In the genomic region with DNA sequence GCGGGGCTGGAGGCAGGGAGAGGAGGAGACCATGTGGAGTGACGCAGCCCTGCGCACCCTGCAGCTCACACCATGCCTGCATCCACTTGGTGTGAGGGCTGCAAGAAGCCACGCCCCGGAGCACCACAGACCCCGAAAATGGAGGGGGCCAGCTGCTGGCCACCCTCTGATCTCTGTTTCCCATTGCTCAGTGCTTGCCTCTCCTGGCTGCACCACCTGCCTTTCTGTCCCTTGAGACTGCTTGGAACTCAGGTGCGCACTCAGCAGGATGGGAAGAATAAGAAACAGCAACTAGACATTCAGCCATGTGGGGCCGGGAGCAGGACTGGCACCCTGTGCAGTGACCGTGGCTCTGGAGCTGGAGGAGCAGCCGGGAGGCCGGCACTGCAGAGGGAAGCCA, we compare ENCODE assay signal across 21 cellular contexts.
A peak's percentile ranks its signal among the peaks of the same experiment; 100 is the strongest.
DNase-seq lines count a peak whose midpoint lies in the region; ATAC-seq, FAIRE-seq and TF ChIP-seq lines count a peak whose summit lies in the region.
"Had no signal": no experiment of that assay in that cellular context is flagged by ENCODE, and none has a peak within 500 bp of the region (broad histone marks: within the 10 kb centered on the region; RNA-seq: fewer than 3 reads in every experiment).

No MANE protein-coding gene starts in this region.

- no peaks in the 10 kb centered on the region; the same call in 2 of the 3 replicates for H3K9me3 Mint-ChIP-seq in GM23338

- no peaks in the 10 kb centered on the region for H3K79me2 ChIP-seq in GM23338 (replicated peaks; ENCODE audit: insufficient read depth)

- H3K36me3 ChIP-seq in GM23338 (ENCODE audit: insufficient read depth) (no peaks in the 10 kb centered on the region), neuronal stem cell (replicated peaks in 1 of 2; ENCODE audit: control insufficient read depth in 2 of 2, insufficient read depth in 2 of 2, low read length in 2 of 2) (no peaks in the 10 kb centered on the region)
- H3K36me3 ChIP-seq: BLaER1, SJSA1 had no signal

- H3K23ac ChIP-seq in neuronal stem cell (ENCODE audit: low read depth, low read length, poor library complexity) = no peak overlapping the region

- no peak overlapping the region for H3K4me3 ChIP-seq in GM23338
- no peak overlapping the region for H3K4me3 ChIP-seq in neuronal stem cell (ENCODE audit: low read length in 2 of 2)
- H3K4me3 ChIP-seq: BLaER1, K562, SJSA1 had no signal

- no peak overlapping the region for H2BK15ac ChIP-seq in neuronal stem cell (ENCODE audit: low read length)

- H3K9ac ChIP-seq in neuronal stem cell (ENCODE audit: low read depth, low read length, poor library complexity) = no peak overlapping the region
- H3K9ac ChIP-seq: BLaER1 had no signal

- H3K9me3 ChIP-seq in neuronal stem cell (replicated peaks in 1 of 2; ENCODE audit: control insufficient read depth in 2 of 2, insufficient read depth in 1 of 2, low read depth in 1 of 2, low read length in 2 of 2) = peaks cover 2 to 3% of the 10 kb centered on the region in 2 donors
- H3K9me3 ChIP-seq: SJSA1 had no signal

- H2BK12ac ChIP-seq in neuronal stem cell (ENCODE audit: low read length) = no peak overlapping the region

- H3K27ac ChIP-seq in GM23338 (ENCODE audit: low read depth) = no peak overlapping the region
- H3K27ac ChIP-seq in neuronal stem cell (replicated peaks; ENCODE audit: low read length) = no peak overlapping the region
- H3K27ac ChIP-seq: BLaER1, SJSA1 had no signal

- H3K27me3 Mint-ChIP-seq in GM23338 (ENCODE audit: insufficient read depth, low read depth, poor library complexity) = peaks cover 5% of the 10 kb centered on the region

- H3K4me3 Mint-ChIP-seq in GM23338 = no peak overlapping the region
- H3K4me3 Mint-ChIP-seq: CD4-positive, CD25-positive, alpha-beta regulatory T cell had no signal

- H3F3A ChIP-seq in GM23338 (replicated peaks; ENCODE audit: low read depth) = no peaks in the 10 kb centered on the region

- H3K4ac ChIP-seq in neuronal stem cell (ENCODE audit: low read length) = no peak overlapping the region

- no peaks in the 10 kb centered on the region; the same call in 1 of the 2 replicates for H4K20me1 ChIP-seq in GM23338 (replicated peaks; ENCODE audit: insufficient read depth)
- H4K20me1 ChIP-seq: BLaER1 had no signal

- no peaks in the 10 kb centered on the region for H3K9me2 ChIP-seq in GM23338 (ENCODE audit: insufficient read depth)

- H3K79me1 ChIP-seq in neuronal stem cell (ENCODE audit: low read depth, low read length) = no peaks in the 10 kb centered on the region

- FAIRE-seq in H54 (lab: Jason Lieb, UNC) = no peak
- FAIRE-seq: HTR-8/SVneo, K562 had no signal

- H3K36me3 Mint-ChIP-seq in GM23338 (ENCODE audit: low read depth) = no peaks in the 10 kb centered on the region; the same call in 2 of the 3 replicates
- H3K36me3 Mint-ChIP-seq: CD4-positive, CD25-positive, alpha-beta regulatory T cell had no signal

- no peak overlapping the region for H3K27ac Mint-ChIP-seq in GM23338
- H3K27ac Mint-ChIP-seq: CD4-positive, CD25-positive, alpha-beta regulatory T cell had no signal

- no peak overlapping the region for H4K91ac ChIP-seq in neuronal stem cell (ENCODE audit: low read depth, low read length, poor library complexity)

- H3K27me3 ChIP-seq in GM23338 (ENCODE audit: insufficient read depth) = no peaks in the 10 kb centered on the region
- H3K27me3 ChIP-seq in neuronal stem cell (ENCODE audit: control insufficient read depth in 3 of 3, insufficient read depth in 3 of 3, low read depth in 1 of 3, low read length in 3 of 3) = peaks cover 0 to 5% (median 0%) of the 10 kb centered on the region in 3 experiments
- H3K27me3 ChIP-seq: BLaER1 had no signal

- TF ChIP-seq CTCF in GM23338 (conservative IDR thresholded peaks at IDR 0.05; ENCODE audit: low read depth in 2 of 2) = no peak

- WGBS in neuronal stem cell (ENCODE audit: extremely low coverage in 2 of 2, insufficient read length in 2 of 2, insufficient replicate concordance in 1 of 2), 2 donors = no CpG with 5 or more reads among the region's 11 CpGs

- ATAC-seq in GM23338 = peak; percentile 34; the same call in 2 of the 3 replicates
- no peak for ATAC-seq in HG02798 (IDR thresholded peaks at IDR 0.05; ENCODE audit: poor library complexity, unreplicated experiment)
- no peak for ATAC-seq in GM21381 (IDR thresholded peaks at IDR 0.05; ENCODE audit: unreplicated experiment)
- ATAC-seq: K562 had no signal

- H2AK5ac ChIP-seq in neuronal stem cell (ENCODE audit: low read depth, low read length) = no peak overlapping the region

- H3K14ac ChIP-seq in neuronal stem cell (ENCODE audit: low read length) = no peak overlapping the region

- no peak for TF ChIP-seq POLR2A in H54 (IDR thresholded peaks at IDR 0.05; ENCODE audit: low read depth, low read length)

- H2BK5ac ChIP-seq in neuronal stem cell (ENCODE audit: low read length) = no peak overlapping the region

- no peak overlapping the region for H3K4me2 ChIP-seq in GM23338
- no peak overlapping the region for H3K4me2 ChIP-seq in neuronal stem cell (ENCODE audit: insufficient read depth, low read length, poor library complexity, severe bottlenecking)
- H3K4me2 ChIP-seq: BLaER1 had no signal

- H3K4me1 ChIP-seq in GM23338 (ENCODE audit: insufficient read depth) (peaks cover 21% of the 10 kb centered on the region), neuronal stem cell (ENCODE audit: control insufficient read depth in 2 of 2, insufficient read depth in 1 of 2, low read depth in 1 of 2, low read length in 2 of 2) (peaks cover 8 to 14% of the 10 kb centered on the region in 2 donors)
- H3K4me1 ChIP-seq: SJSA1 had no signal

- no peak overlapping the region for H4K8ac ChIP-seq in neuronal stem cell (ENCODE audit: low read depth, low read length)

- H3K18ac ChIP-seq in neuronal stem cell (ENCODE audit: low read length) = peak overlapping the region; percentile 38

- H3K4me1 Mint-ChIP-seq in GM23338 = peaks cover 22% of the 10 kb centered on the region
- H3K4me1 Mint-ChIP-seq: CD4-positive, CD25-positive, alpha-beta regulatory T cell had no signal

- peak overlapping the region; percentile 88 for H2AFZ ChIP-seq in GM23338
- H2AFZ ChIP-seq in neuronal stem cell (ENCODE audit: low read length) = no peak overlapping the region

- H2BK120ac ChIP-seq in neuronal stem cell (ENCODE audit: low read depth, low read length) = no peak overlapping the region

- DNase-seq in GM23338 (ENCODE audit: low spot score) = no peak
- peak; percentile 41 to 43 for DNase-seq in NCI-H187 (lab: John Stamatoyannopoulos, UW)
- peak; percentile 64 for DNase-seq in NCI-H2171 treated with DMSO at 0.1 percent for 48 hours (lab: John Stamatoyannopoulos, UW)
- DNase-seq in neuronal stem cell (ENCODE audit: low spot score) = no peak
- DNase-seq in NCI-H1930 (lab: John Stamatoyannopoulos, UW) = no peak
- no peak for DNase-seq in H54 (ENCODE audit: insufficient read length, low spot score)
- DNase-seq: CD4-positive, CD25-positive, alpha-beta regulatory T cell; DMS153; Kasumi-1; NCI-H1105; NCI-H1694 treated with DMSO at 0.1 percent for 48 hours; NCI-H446; NCI-H526; Right ventricle myocardium superior; RPMI8226 had no signal

TF ChIP-seq in GM23338, 12 proteins besides CTCF, POLR2A, EP300 and RAD21:
- TF ChIP-seq EZH2 (IDR thresholded peaks at IDR 0.05; ENCODE audit: low read depth, unreplicated experiment) (no peak), NANOG (IDR thresholded peaks at IDR 0.05; ENCODE audit: borderline replicate concordance) (no peak), ZNF331 (CRISPR knock-in tag; IDR thresholded peaks at IDR 0.05; ENCODE audit: low read depth) (no peak), JUNB (IDR thresholded peaks at IDR 0.05; ENCODE audit: unreplicated experiment) (no peak)

Comparison
In these comparisons a context has a peak if more than half of its experiments do, and no peak if none do; other contexts are left out.
1. DNase-seq: peak in NCI-H187 (2 of 2) and NCI-H2171 treated with DMSO at 0.1 percent for 48 hours (single experiment); none in GM23338 (single experiment), neuronal stem cell (single experiment), NCI-H1930 (0 of 2) and H54 (single experiment).